9 cellular contexts compared by ENCODE assay signal in genomic region chr5:172758077-172758835, GRCh38. TPM values are rescaled to one million over a fixed set of nuclear protein-coding genes. Genes with fewer than 3 reads are reported as not detected.
A peak's percentile ranks its signal among the peaks of the same experiment; 100 is the strongest.
DNase-seq lines count a peak whose midpoint lies in the region; ATAC-seq and TF ChIP-seq lines count a peak whose summit lies in the region.
"Had no signal": no experiment of that assay in that cellular context is flagged by ENCODE, and none has a peak within 500 bp of the region (broad histone marks: within the 10 kb centered on the region; RNA-seq: fewer than 3 reads in every experiment).

No MANE protein-coding gene starts in this region.

- H3K27me3 ChIP-seq in aorta (ENCODE audit: control insufficient read depth in 1 of 2, insufficient read depth in 2 of 2, low read length in 1 of 2): no peaks in the 10 kb centered on the region

- ATAC-seq in Right ventricle myocardium inferior (peak; percentile 47), aorta (ENCODE audit: low FRiP score) (peak; percentile 61), GM21367 (IDR thresholded peaks at IDR 0.05; ENCODE audit: unreplicated experiment) (no peak), GM21576 (IDR thresholded peaks at IDR 0.05; ENCODE audit: unreplicated experiment) (no peak)

- intact Hi-C loops in Right ventricle myocardium inferior (cut with DNase I): no loop called here
- intact Hi-C loops in cardiac septum (cut with DNase I): no loop called here
- intact Hi-C loops in aorta (cut with DNase I): loop anchor here in 1 of 2 donors (5.0 kb wide), 1 partner anchor 41 kb away; no protein-coding TSS in a partner anchor

- 48 to 62% methylated on average over 19 of the region's 19 CpGs for WGBS in aorta, 2 donors

- H3K4me1 ChIP-seq in aorta (ENCODE audit: control insufficient read depth in 1 of 2, insufficient read depth in 2 of 2, low read length in 2 of 2): peaks cover 0 to 2% of the 10 kb centered on the region in 2 donors

- peak overlapping the region; percentile 13 for H3K4me3 Mint-ChIP-seq in chondrocyte (ENCODE audit: unreplicated experiment)

- peaks cover 7% of the 10 kb centered on the region for H3K9me3 Mint-ChIP-seq in chondrocyte (ENCODE audit: low read depth)

- H3K4me1 Mint-ChIP-seq in chondrocyte (ENCODE audit: low read depth): peaks cover 15% of the 10 kb centered on the region

- peak; percentile 19 for TF ChIP-seq CTCF in chondrocyte (IDR thresholded peaks at IDR 0.05)

- H3K27ac Mint-ChIP-seq in chondrocyte (ENCODE audit: unreplicated experiment): peak overlapping the region; percentile 90

- peak overlapping the region in 1 of 2 donors; percentile 15 for H3K27ac ChIP-seq in aorta (ENCODE audit: low read depth in 1 of 2, low read length in 2 of 2)

- no peaks in the 10 kb centered on the region for H3K36me3 ChIP-seq in aorta (ENCODE audit: control insufficient read depth in 1 of 2, insufficient read depth in 2 of 2, low read length in 1 of 2)

- H3K9me3 ChIP-seq in aorta (ENCODE audit: control insufficient read depth, low read length): no peaks in the 10 kb centered on the region

- H3K4me3 ChIP-seq in aorta (ENCODE audit: low read length in 2 of 2): no peak overlapping the region

- DNase-seq in Right ventricle myocardium inferior (ENCODE audit: missing footprints): no peak
- DNase-seq in cardiac septum (ENCODE audit: low spot score): no peak
- no peak for DNase-seq in chondrocyte (ENCODE audit: low spot score)
- DNase-seq in lung microvascular endothelial cell (ENCODE audit: low read depth in 2 of 2): peak; percentile 32 to 97
- peak in 1 of 2 donors; percentile 79 for DNase-seq in aorta
- no peak for DNase-seq in activated CD4-positive, alpha-beta T cell treated with anti-CD3 and anti-CD28 coated beads for 4 hours
- DNase-seq: activated CD4-positive, alpha-beta T cell treated with anti-CD3 and anti-CD28 coated beads for 48 hours had no signal

- H3K27me3 Mint-ChIP-seq in chondrocyte (ENCODE audit: low read depth): no peaks in the 10 kb centered on the region

- H3K36me3 Mint-ChIP-seq in chondrocyte (ENCODE audit: low read depth): no peaks in the 10 kb centered on the region

RNA-seq across cellular contexts. Expression of gene DUSP1, which starts 12.7 kb away (rescaled TPM):
- total RNA-seq in Right ventricle myocardium inferior (103 TPM), cardiac septum (49.9 TPM), chondrocyte (91.5 to 171 TPM (median 150 TPM) in 3 replicates), lung microvascular endothelial cell (81.3 and 357 TPM in 2 replicates), aorta (1,000 to 10,000 TPM in 1 of 2 donors, 100 to 1,000 TPM in 1; 293 to 1,994 TPM)
- polyA plus RNA-seq in aorta: 100 to 1,000 TPM; 178 to 515 TPM

Comparison
In these comparisons a context has a peak if more than half of its experiments do, and no peak if none do; other contexts are left out.
1. ATAC-seq: peak in Right ventricle myocardium inferior (single experiment) and aorta (single experiment); none in GM21367 (single experiment) and GM21576 (single experiment).
2. DNase-seq: peak in lung microvascular endothelial cell (2 of 2); none in Right ventricle myocardium inferior (single experiment), cardiac septum (single experiment), chondrocyte (single experiment) and activated CD4-positive, alpha-beta T cell treated with anti-CD3 and anti-CD28 coated beads for 4 hours (0 of 2).